ENCODE assay signal across 8 cellular contexts in the genomic region with DNA sequence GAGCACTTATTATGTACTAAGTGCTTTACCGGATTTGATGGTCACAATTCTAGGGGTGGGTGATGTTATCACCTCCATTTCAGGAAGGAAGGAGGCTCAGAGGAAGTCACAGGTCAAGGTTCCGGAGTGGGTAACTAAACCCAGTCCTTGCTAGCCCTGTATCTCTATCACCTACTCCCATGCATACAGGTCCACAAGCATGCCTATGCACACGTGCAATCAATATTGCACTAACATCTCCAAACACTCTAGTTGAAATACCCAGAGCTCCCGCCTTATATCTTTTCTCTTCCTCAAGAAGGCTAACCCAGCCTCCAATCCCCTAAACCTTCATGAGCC. TPM values are rescaled to one million over a fixed set of nuclear protein-coding genes. Genes with fewer than 3 reads are reported as not detected.
DNase-seq lines count a peak whose midpoint lies in the region; TF ChIP-seq lines count a peak whose summit lies in the region.

No MANE protein-coding gene starts in this region.

- H3K4me1 Mint-ChIP-seq in Calu3 (ENCODE audit: low read depth, unreplicated experiment) = peaks cover 59% of the 10 kb centered on the region

- intact Hi-C loops in Calu3 (cut with micrococcal nuclease; ENCODE audit: unreplicated experiment) = loop anchor here (2.0 kb wide), 1 partner anchor 19 kb away; no protein-coding TSS in a partner anchor

- TF ChIP-seq CTCF in Calu3 (IDR thresholded peaks at IDR 0.05; ENCODE audit: unreplicated experiment) = no peak
- no peak for TF ChIP-seq CTCF in KMS-11 (conservative IDR thresholded peaks at IDR 0.05; ENCODE audit: low read depth, low read length)
- TF ChIP-seq CTCF in cardiac fibroblast (IDR thresholded peaks at IDR 0.05; ENCODE audit: low read depth, low read length) = no peak

- peaks cover 49% of the 10 kb centered on the region for H3K36me3 Mint-ChIP-seq in Calu3 (ENCODE audit: insufficient read depth, unreplicated experiment)

- H3K9ac ChIP-seq in KMS-11 (peak overlapping the region; percentile 96), mucosa of stomach (ENCODE audit: low read length) (peak overlapping the region; percentile 74)

- H3K4me3 ChIP-seq in KMS-11 (IDR thresholded peaks at IDR 0.05; ENCODE audit: insufficient read depth, low read depth, low read length) = no peak overlapping the region
- peak overlapping the region; percentile 44 to 53 for H3K4me3 ChIP-seq in cardiac fibroblast (replicated peaks in 1 of 2; ENCODE audit: low read depth in 2 of 2, low read length in 2 of 2)
- H3K4me3 ChIP-seq in mucosa of stomach (ENCODE audit: low read length) = peak overlapping the region; percentile 52

- H3K27ac Mint-ChIP-seq in Calu3 (ENCODE audit: unreplicated experiment) = peak overlapping the region; percentile 96

- TSS peak; percentile 77 for BruUV-seq in Calu3 (replicated peaks; lab: Mats Ljungman, UMichigan)

- peaks cover 57% of the 10 kb centered on the region for H3K4me1 ChIP-seq in KMS-11 (ENCODE audit: low read depth, poor library complexity, severe bottlenecking)
- peaks cover 38% of the 10 kb centered on the region for H3K4me1 ChIP-seq in mucosa of stomach (ENCODE audit: control insufficient read depth, insufficient read depth, low read length)

- H3K9me3 Mint-ChIP-seq in Calu3 (ENCODE audit: low read depth, unreplicated experiment) = no peaks in the 10 kb centered on the region

- H3K36me3 ChIP-seq in KMS-11 (ENCODE audit: insufficient read depth) (no peaks in the 10 kb centered on the region), mucosa of stomach (ENCODE audit: control insufficient read depth, insufficient read depth, low read length) (no peaks in the 10 kb centered on the region)

- peak overlapping the region; percentile 77 for H3K4me2 ChIP-seq in KMS-11

- H4K20me1 ChIP-seq in KMS-11 (ENCODE audit: insufficient read depth) = no peaks in the 10 kb centered on the region

- no peaks in the 10 kb centered on the region for H3K79me2 ChIP-seq in KMS-11 (ENCODE audit: insufficient read depth, low read depth)

- no peaks in the 10 kb centered on the region for H3K9me3 ChIP-seq in mucosa of stomach (ENCODE audit: control insufficient read depth, low read length)

- H3K27me3 Mint-ChIP-seq in Calu3 (ENCODE audit: unreplicated experiment) = no peaks in the 10 kb centered on the region

- peak overlapping the region; percentile 77 for H3K4me3 Mint-ChIP-seq in Calu3 (ENCODE audit: low read depth, unreplicated experiment)

- H3K27me3 ChIP-seq in KMS-11 (ENCODE audit: insufficient read depth, low read depth) (no peaks in the 10 kb centered on the region), mucosa of stomach (ENCODE audit: control insufficient read depth, insufficient read depth, low read length) (no peaks in the 10 kb centered on the region)

- CTCF ChIA-PET in Calu3 (lab: Charles Lee) = interaction anchor here (1.6 to 2.4 kb wide), 2 partner anchors 11 to 18 kb away, joined by 7 to 10 read pairs; a partner anchor contains a TSS

- H3K27ac ChIP-seq in KMS-11 = peak overlapping the region; percentile 93

- DNase-seq in Calu3 = no peak
- no peak for DNase-seq in cardiac fibroblast (ENCODE audit: low read depth in 2 of 2)
- no peak for DNase-seq in NCI-H82 (lab: John Stamatoyannopoulos, UW)
- no peak for DNase-seq in glomerular visceral epithelial cell (ENCODE audit: extremely low spot score)
- DNase-seq in LoVo (ENCODE audit: low spot score) = no peak
- no peak for DNase-seq in OCI-M1 (lab: John Stamatoyannopoulos, UW)

- H2AFZ ChIP-seq in KMS-11 (ENCODE audit: low read depth) = peak overlapping the region; percentile 79

RNA-seq across cellular contexts. Expression of a gene that starts 17.8 kb away (rescaled TPM):
- total RNA-seq in Calu3 (2022) = 18.7 and 23.8 TPM in 2 replicates

RNA-seq across cellular contexts. Expression of a gene that starts 26.3 kb away (rescaled TPM):
- 55.7 and 58.9 TPM in 2 replicates for total RNA-seq in Calu3 (2022)

RNA-seq across cellular contexts. Expression of a gene that starts 43.6 kb away (rescaled TPM):
- total RNA-seq in Calu3 (2022) = 22.5 and 25.8 TPM in 2 replicates

RNA-seq across cellular contexts. Expression of a gene that starts 45.1 kb away (rescaled TPM):
- 98.4 and 135 TPM in 2 replicates for total RNA-seq in Calu3 (2022)

RNA-seq across cellular contexts. Expression of a gene that starts 46.8 kb away (rescaled TPM):
- total RNA-seq in Calu3 (2022) = 5.7 and 7.2 TPM in 2 replicates
